ENCODE assay signal across 10 cellular contexts in the genomic region with DNA sequence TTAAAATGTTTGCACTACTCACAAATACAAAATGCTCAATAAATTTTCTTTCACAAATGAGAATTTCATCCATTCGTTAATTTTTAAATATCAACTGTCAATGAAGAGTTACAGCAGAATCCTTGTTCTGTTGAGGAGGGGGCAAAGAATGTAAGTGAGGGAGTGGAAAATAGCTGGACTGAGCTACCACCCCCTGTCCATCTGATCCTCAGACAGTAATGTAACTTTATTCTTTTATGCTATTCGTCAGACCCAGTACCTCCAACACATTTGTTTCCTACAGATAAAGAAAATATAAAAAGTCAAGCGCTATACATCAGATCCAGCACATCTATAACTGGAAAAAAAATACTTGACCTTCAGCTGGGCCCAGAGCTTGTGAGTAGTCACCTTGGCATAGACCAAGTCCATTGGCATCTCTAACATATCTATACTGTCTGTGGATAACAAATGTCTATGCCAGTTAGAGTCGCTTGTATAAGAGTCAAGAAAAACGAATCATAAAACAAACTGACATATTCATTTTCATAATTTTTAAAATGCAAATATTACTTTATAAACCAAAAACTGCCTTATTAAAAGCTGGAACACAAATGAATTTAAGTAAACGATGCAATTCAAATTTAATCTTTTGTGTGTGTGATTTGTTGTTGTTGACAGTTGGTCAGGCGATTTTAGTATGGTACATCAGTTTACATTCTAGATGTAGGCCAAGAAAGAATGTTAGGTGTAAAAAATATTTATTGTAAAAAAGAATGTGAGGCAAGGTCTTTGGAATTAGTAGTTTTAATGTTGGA. TPM values are rescaled to one million over a fixed set of nuclear protein-coding genes. Genes with fewer than 3 reads are reported as not detected.
DNase-seq lines count a peak whose midpoint lies in the region; ATAC-seq, FAIRE-seq and TF ChIP-seq lines count a peak whose summit lies in the region.
"Had no signal": no experiment of that assay in that cellular context is flagged by ENCODE, and none has a peak within 500 bp of the region (broad histone marks: within the 10 kb centered on the region; RNA-seq: fewer than 3 reads in every experiment).

No MANE protein-coding gene starts in this region.

- DNase-seq in GM12864 (ENCODE audit: low read depth) (no peak), OCI-LY7 (ENCODE audit: low spot score) (peak; percentile 78), K562 (ENCODE audit: extremely low read depth in 1 of 4, low spot score in 3 of 4) (peak in 1 of 4 experiments; percentile 60), GM19239 (ENCODE audit: insufficient read length, low spot score) (no peak), ascending aorta (ENCODE audit: low spot score in 2 of 2) (no peak), mucosa of descending colon (no peak)
- DNase-seq: effector CD8-positive, alpha-beta T cell; NCI-H510A had no signal

- peak; percentile 88 for TF ChIP-seq POLR2A in K562 (conservative IDR thresholded peaks at IDR 0.05)

- H3K9ac ChIP-seq in K562 (ENCODE audit: insufficient read depth in 1 of 2, low read depth in 2 of 2, low read length in 2 of 2): peak overlapping the region; percentile 67 to 94

- H3K79me2 ChIP-seq in OCI-LY7 (ENCODE audit: insufficient read depth, low read depth, low read length): no peaks in the 10 kb centered on the region
- peaks cover 74% of the 10 kb centered on the region for H3K79me2 ChIP-seq in K562 (ENCODE audit: control insufficient read depth, insufficient read depth, low read length)

- no peaks in the 10 kb centered on the region for H3K9me1 ChIP-seq in K562 (ENCODE audit: control insufficient read depth, insufficient read depth, low read length)

- H3K27me3 ChIP-seq in K562 (ENCODE audit: control insufficient read depth in 2 of 2, insufficient read depth in 2 of 2, low read length in 2 of 2): no peaks in the 10 kb centered on the region
- no peaks in the 10 kb centered on the region for H3K27me3 ChIP-seq in ascending aorta

- no peak for TF ChIP-seq CTCF in GM12864 (IDR thresholded peaks at IDR 0.05; ENCODE audit: low read depth, low read length, missing control alignments)
- no peak for TF ChIP-seq CTCF in OCI-LY7 (conservative IDR thresholded peaks at IDR 0.05; ENCODE audit: low read length)
- no peak for TF ChIP-seq CTCF in K562 (IDR thresholded peaks at IDR 0.05 in 2 of 3, conservative IDR thresholded peaks at IDR 0.05 in 1 of 3; ENCODE audit: insufficient read depth in 2 of 3, low read depth in 1 of 3, low read length in 3 of 3)
- TF ChIP-seq CTCF in ascending aorta (IDR thresholded peaks at IDR 0.05): no peak
- TF ChIP-seq CTCF in mucosa of descending colon (IDR thresholded peaks at IDR 0.05): no peak

- no peak for TF ChIP-seq EP300 in K562 (IDR thresholded peaks at IDR 0.05; ENCODE audit: low read length)

- no peak for TF ChIP-seq RAD21 in K562 (CRISPR knock-in tag; conservative IDR thresholded peaks at IDR 0.05 in 1 of 2, IDR thresholded peaks at IDR 0.05 in 1 of 2)

- H3K9me2 ChIP-seq in OCI-LY7 (ENCODE audit: insufficient read depth, low read length): no peaks in the 10 kb centered on the region

- CTCF ChIA-PET in OCI-LY7 (lab: Charles Lee; ENCODE audit: unreplicated experiment) (interaction anchor here (0.5 kb wide), 1 partner anchor 1110 kb away, joined by 3 read pairs; no protein-coding TSS in a partner anchor), K562 (lab: Yijun Ruan, JAX; ENCODE audit: low intra/inter-chr PET ratio) (no interaction called here)

- POLR2A ChIA-PET in OCI-LY7 (lab: Charles Lee) (interaction anchor here (0.5 to 17.2 kb wide), 36 partner anchors 9 to 1864 kb away, joined by 3 to 793 read pairs (median 10); a partner anchor contains a TSS), K562 (lab: Yijun Ruan, JAX) (interaction anchor here (0.6 to 13.8 kb wide), 25 partner anchors 9 to 1117 kb away, joined by 3 to 597 read pairs (median 16); a partner anchor contains a TSS)

- peaks cover 3% of the 10 kb centered on the region; the same call in 1 of the 2 replicates for H3K36me3 ChIP-seq in OCI-LY7 (ENCODE audit: insufficient read depth, low read length)
- H3K36me3 ChIP-seq in K562 (ENCODE audit: control insufficient read depth, insufficient read depth, low read length): peaks cover 7% of the 10 kb centered on the region; the same call in 1 of the 3 replicates
- no peaks in the 10 kb centered on the region for H3K36me3 ChIP-seq in ascending aorta
- H3K36me3 ChIP-seq in mucosa of descending colon (ENCODE audit: low read depth): no peaks in the 10 kb centered on the region

- H3K4me2 ChIP-seq in OCI-LY7 (ENCODE audit: low read length) (peak overlapping the region; percentile 96), K562 (ENCODE audit: insufficient read depth, low read length) (peak overlapping the region; percentile 99)

- peak overlapping the region; percentile 99 for H3K27ac ChIP-seq in OCI-LY7 (ENCODE audit: low read depth, low read length, poor library complexity, severe bottlenecking)
- peak overlapping the region; percentile 99 for H3K27ac ChIP-seq in K562 (ENCODE audit: extremely low read depth, low read depth, low read length)
- H3K27ac ChIP-seq in ascending aorta: no peak overlapping the region

- H3K9me3 ChIP-seq in OCI-LY7 (ENCODE audit: low read length) (no peaks in the 10 kb centered on the region), K562 (replicated peaks; ENCODE audit: control insufficient read depth, insufficient read depth, low read depth, low read length) (no peaks in the 10 kb centered on the region), ascending aorta (no peaks in the 10 kb centered on the region), mucosa of descending colon (no peaks in the 10 kb centered on the region)

- peak; percentile 47 for FAIRE-seq in A204.1 (lab: Jason Lieb, UNC)
- FAIRE-seq in K562 (lab: Jason Lieb, UNC): no peak
- no peak for FAIRE-seq in GM19239 (lab: Jason Lieb, UNC)

- ATAC-seq in K562: no peak
- no peak for ATAC-seq in HG03025 (IDR thresholded peaks at IDR 0.05; ENCODE audit: low FRiP score, unreplicated experiment)
- no peak for ATAC-seq in mucosa of descending colon

- in situ Hi-C loops in K562 (cut with MboI): loop anchor here (5.0 kb wide), 2 partner anchors 1102 to 1807 kb away; a partner anchor contains a TSS

- H2AFZ ChIP-seq in OCI-LY7 (ENCODE audit: low read length) (no peak overlapping the region), K562 (ENCODE audit: low read depth, low read length) (no peak overlapping the region)

- no TSS peak for BruUV-seq in OCI-LY7 (replicated peaks; lab: Mats Ljungman, UMichigan)
- BruUV-seq in K562 (replicated peaks; lab: Mats Ljungman, UMichigan): no TSS peak

- H3K4me1 ChIP-seq in OCI-LY7 (ENCODE audit: insufficient read depth, low read length, poor library complexity, severe bottlenecking) (peaks cover 68% of the 10 kb centered on the region), K562 (replicated peaks in 1 of 2; ENCODE audit: control insufficient read depth in 2 of 2, insufficient read depth in 2 of 2, low read length in 2 of 2) (peaks cover 15 to 29% of the 10 kb centered on the region in 2 experiments), ascending aorta (peaks cover 5 to 28% of the 10 kb centered on the region in 2 donors), mucosa of descending colon (ENCODE audit: low read depth) (peaks cover 17% of the 10 kb centered on the region)

- 4% methylated on average over 7 of the region's 7 CpGs for WGBS in K562 (ENCODE audit: insufficient coverage, low coverage, missing lambda C conversion rate)

- intact Hi-C loops in OCI-LY7 (cut with micrococcal nuclease; ENCODE audit: unreplicated experiment): loop anchor here (1.0 to 10.0 kb wide), 5 partner anchors 127 to 1862 kb away; a partner anchor contains a TSS
- intact Hi-C loops in K562 (cut with micrococcal nuclease): loop anchor here (5.0 to 10.0 kb wide), 4 partner anchors 255 to 1862 kb away; a partner anchor contains a TSS
- intact Hi-C loops in ascending aorta (cut with DNase I): loop anchor here (5.0 to 10.0 kb wide), 4 partner anchors 167 to 1805 kb away; a partner anchor contains a TSS
- intact Hi-C loops in mucosa of descending colon (cut with DNase I, micrococcal nuclease): no loop called here

- H3K4me3 ChIP-seq in GM12864 (ENCODE audit: low read depth, low read length) (peak overlapping the region; percentile 41; the same call in 1 of the 2 replicates), OCI-LY7 (ENCODE audit: low read depth, low read length, poor library complexity, severe bottlenecking) (peak overlapping the region; percentile 78), K562 (peak overlapping the region; percentile 61), ascending aorta (no peak overlapping the region), mucosa of descending colon (no peak overlapping the region)

- H4K20me1 ChIP-seq in OCI-LY7 (ENCODE audit: insufficient read depth, low read length): no peaks in the 10 kb centered on the region
- peaks cover 11% of the 10 kb centered on the region for H4K20me1 ChIP-seq in K562 (replicated peaks; ENCODE audit: control insufficient read depth, insufficient read depth, low read length)

TF ChIP-seq in K562, 482 proteins besides CTCF, POLR2A, EP300 and RAD21 (continues in another document):
- TF ChIP-seq PHB (CRISPR knock-in tag; IDR thresholded peaks at IDR 0.05): no peak

RNA-seq across cellular contexts. Expression of a gene that starts 57.2 kb away (rescaled TPM):
- 0.18 and 0.69 TPM in 2 replicates for total RNA-seq in OCI-LY7 (2014; rRNA removed; shearing (Covaris generic))
- total RNA-seq in OCI-LY7 (2022) (0.57 and 0.72 TPM in 2 replicates), K562 (2014; rRNA removed) (0.14 and 0.73 TPM in 2 replicates), K562 (2014; rRNA removed; fragmentation: Illumina TruSeq; extraction: Trizol) (0.76 and 1.1 TPM in 2 replicates), K562 (2015; rRNA removed; fragmentation: Illumina TruSeq; extraction: Trizol) (1.2 and 1.3 TPM in 2 replicates), K562 (2021) (0.58 and 0.98 TPM in 2 replicates), ascending aorta (2.6 TPM), mucosa of descending colon (10 to 100 TPM in 2 of 3 donors, 1 to 10 TPM in 1; 8.9 to 12.0 (median 11.1) TPM)
- total RNA-seq in K562 (2011; cell fraction: chromatin; rRNA removed; ENCODE audit: low replicate concordance): 2.3 and 3.3 TPM in 2 replicates
- total RNA-seq in K562 (2011; cell fraction: nucleolus; rRNA removed): 1.3 and 2.2 TPM in 2 replicates
- total RNA-seq in K562 (2011; cell fraction: nucleoplasm; rRNA removed): 2.1 and 3.3 TPM in 2 replicates
- polyA plus RNA-seq in K562 (2011; rRNA removed) (0.54 and 1.1 TPM in 2 replicates), K562 (2014; fragmentation: Illumina TruSeq; extraction: Trizol) (0.78 and 0.89 TPM in 2 replicates), K562 (2014; fragmentation: Nextera tagmentation; extraction: Ambion mirVana) (under 1 TPM; 0.17 to 0.31 TPM), K562 (2014; rRNA removed) (0.84 and 1.2 TPM in 2 replicates)
- polyA plus RNA-seq in K562 (2011; cell fraction: cytosol; rRNA removed): 0.66 and 0.88 TPM in 2 replicates
- polyA plus RNA-seq in K562 (2011; cell fraction: nucleus; rRNA removed): 0.65 and 0.95 TPM in 2 replicates
- polyA plus RNA-seq in K562 (2012): 1.8 and 2.4 TPM in 2 replicates
- 1.3 and 1.7 TPM in 2 replicates for polyA minus RNA-seq in K562 (2011; rRNA and poly(A)+ RNA removed)
- 0.95 TPM in 1 of 2 replicates, not detected in the other for polyA minus RNA-seq in K562 (2011; cell fraction: cytosol; rRNA and poly(A)+ RNA removed)
- polyA minus RNA-seq in K562 (2011; cell fraction: nucleus; rRNA and poly(A)+ RNA removed): 0.44 and 0.94 TPM in 2 replicates

Comparison
In these comparisons a context has a peak if more than half of its experiments do, and no peak if none do; other contexts are left out.
1. H3K4me3 ChIP-seq: peak in GM12864 (single experiment), OCI-LY7 (single experiment) and K562 (single experiment); none in ascending aorta (0 of 2) and mucosa of descending colon (single experiment).
2. H3K27ac ChIP-seq: peak in OCI-LY7 (single experiment) and K562 (single experiment); none in ascending aorta (0 of 2).
3. intact Hi-C loops: an anchor here in OCI-LY7 (1.0 to 10.0 kb wide), K562 (5.0 to 10.0 kb wide) and ascending aorta (5.0 to 10.0 kb wide); none called in mucosa of descending colon.